In genomic region chr18:8601277-8602032, GRCh38 we compare ENCODE assay signal across 11 cellular contexts. TPM values are rescaled to one million over a fixed set of nuclear protein-coding genes. Genes with fewer than 3 reads are reported as not detected.
DNase-seq lines count a peak whose midpoint lies in the region; ATAC-seq and TF ChIP-seq lines count a peak whose summit lies in the region.
"Had no signal": no experiment of that assay in that cellular context is flagged by ENCODE, and none has a peak within 500 bp of the region (broad histone marks: within the 10 kb centered on the region; RNA-seq: fewer than 3 reads in every experiment).

No MANE protein-coding gene starts in this region.

- H3K27ac ChIP-seq in CD8-positive, alpha-beta memory T cell (ENCODE audit: low read depth, low read length), result no peak overlapping the region
- H3K27ac ChIP-seq in brain microvascular endothelial cell, result no peak overlapping the region

- peaks cover 36% of the 10 kb centered on the region for H3K27me3 Mint-ChIP-seq in activated naive CD8-positive, alpha-beta T cell treated with anti-CD3 and anti-CD28 coated beads for 36 hours
- peaks cover 10 to 39% of the 10 kb centered on the region in 2 donors for H3K27me3 Mint-ChIP-seq in CD8-positive, alpha-beta memory T cell

- H3K36me3 Mint-ChIP-seq in activated naive CD8-positive, alpha-beta T cell treated with anti-CD3 and anti-CD28 coated beads for 36 hours, result no peaks in the 10 kb centered on the region
- no peaks in the 10 kb centered on the region for H3K36me3 Mint-ChIP-seq in CD8-positive, alpha-beta memory T cell
- H3K36me3 Mint-ChIP-seq: CD4-positive, CD25-positive, alpha-beta regulatory T cell had no signal

- peak; percentile 79 for DNase-seq in CD1c-positive myeloid dendritic cell (ENCODE audit: extremely low spot score)
- no peak for DNase-seq in activated naive CD8-positive, alpha-beta T cell treated with anti-CD3 and anti-CD28 coated beads for 36 hours
- no peak for DNase-seq in CD8-positive, alpha-beta memory T cell
- no peak for DNase-seq in brain microvascular endothelial cell
- DNase-seq in activated CD8-positive, alpha-beta memory T cell treated with anti-CD3 and anti-CD28 coated beads, Interleukin-2, amount 50 U/mL, for 4 hours, result no peak
- no peak for DNase-seq in superior temporal gyrus (ENCODE audit: extremely low spot score)
- DNase-seq: activated T-cell treated with anti-CD3 and anti-CD28 coated beads for 4 hours; CD4-positive, CD25-positive, alpha-beta regulatory T cell; stimulated activated CD4-positive, alpha-beta T cell treated with anti-CD3 and anti-CD28 coated beads, Interleukin-4, amount 100 ng/mL, for 24 hours had no signal

- no peaks in the 10 kb centered on the region for H3K4me1 ChIP-seq in CD8-positive, alpha-beta memory T cell (ENCODE audit: insufficient read depth, low read length)

- TF ChIP-seq CTCF in brain microvascular endothelial cell (IDR thresholded peaks at IDR 0.05; ENCODE audit: low read depth, low read length, missing control alignments), result no peak

- ATAC-seq in GM19463 (IDR thresholded peaks at IDR 0.05; ENCODE audit: unreplicated experiment) (peak; percentile 56), HG03196 (IDR thresholded peaks at IDR 0.05; ENCODE audit: unreplicated experiment) (peak; percentile 63)

- H3K27ac Mint-ChIP-seq in activated naive CD8-positive, alpha-beta T cell treated with anti-CD3 and anti-CD28 coated beads for 36 hours, result peak overlapping the region; percentile 2
- H3K27ac Mint-ChIP-seq in CD8-positive, alpha-beta memory T cell, result peak overlapping the region in 2 of 8 donors; percentile 10 to 51

- H3K36me3 ChIP-seq in CD8-positive, alpha-beta memory T cell (ENCODE audit: insufficient read depth, low read length), result no peaks in the 10 kb centered on the region
- H3K36me3 ChIP-seq in brain microvascular endothelial cell (replicated peaks), result no peaks in the 10 kb centered on the region

- no peak overlapping the region for H3K4me3 ChIP-seq in CD8-positive, alpha-beta memory T cell (ENCODE audit: low read length)
- no peak overlapping the region for H3K4me3 ChIP-seq in brain microvascular endothelial cell (ENCODE audit: low read depth, low read length)

- POLR2A ChIA-PET in CD8-positive, alpha-beta memory T cell (lab: Charles Lee), result no interaction called here

- peaks cover 11% of the 10 kb centered on the region for H3K4me1 Mint-ChIP-seq in activated naive CD8-positive, alpha-beta T cell treated with anti-CD3 and anti-CD28 coated beads for 36 hours
- peaks cover 5 to 17% (median 6%) of the 10 kb centered on the region in 3 donors for H3K4me1 Mint-ChIP-seq in CD8-positive, alpha-beta memory T cell

- H3K9me3 ChIP-seq in CD8-positive, alpha-beta memory T cell (ENCODE audit: low read length), result no peaks in the 10 kb centered on the region

- in situ Hi-C loops in brain microvascular endothelial cell (cut with HindIII; ENCODE audit: low pct_ligation_motif_present, low sequenced_read_pairs), result no loop called here

- no peak overlapping the region for H3K4me3 Mint-ChIP-seq in activated naive CD8-positive, alpha-beta T cell treated with anti-CD3 and anti-CD28 coated beads for 36 hours
- peak overlapping the region in 1 of 7 donors; percentile 22 for H3K4me3 Mint-ChIP-seq in CD8-positive, alpha-beta memory T cell

- CTCF ChIA-PET in CD8-positive, alpha-beta memory T cell (lab: Charles Lee), result interaction anchor here (3.0 kb wide), 1 partner anchor 8 kb away, joined by 11 read pairs; the partner anchor contains the start of gene RAB12

- H3K27me3 ChIP-seq in CD8-positive, alpha-beta memory T cell (ENCODE audit: insufficient read depth, low read length, poor library complexity, severe bottlenecking), result peaks cover 1% of the 10 kb centered on the region
- H3K27me3 ChIP-seq in brain microvascular endothelial cell (replicated peaks), result no peaks in the 10 kb centered on the region

- no peaks in the 10 kb centered on the region for H3K9me3 Mint-ChIP-seq in activated naive CD8-positive, alpha-beta T cell treated with anti-CD3 and anti-CD28 coated beads for 36 hours
- H3K9me3 Mint-ChIP-seq in CD8-positive, alpha-beta memory T cell, result no peaks in the 10 kb centered on the region

RNA-seq across cellular contexts. Expression of gene RAB12, which starts 7.8 kb away (rescaled TPM):
- total RNA-seq in activated naive CD8-positive, alpha-beta T cell treated with anti-CD3 and anti-CD28 coated beads for 36 hours, result 10 to 100 TPM; 12.5 to 14.8 TPM
- total RNA-seq in CD8-positive, alpha-beta memory T cell, result 10 to 100 TPM; 15.0 to 15.3 TPM
- polyA plus RNA-seq in CD8-positive, alpha-beta memory T cell, result 0.24 TPM
